ENCODE assay signal across 1 cellular context in genomic region chr3:194995334-194995733, GRCh38.
TF ChIP-seq lines count a peak whose summit lies in the region.

No MANE protein-coding gene starts in this region.

TF ChIP-seq in HepG2, 621 proteins besides CTCF, POLR2A, EP300 and RAD21 (continued from another document):
- TF ChIP-seq THAP9 (CRISPR knock-in tag; IDR thresholded peaks at IDR 0.05; ENCODE audit: borderline replicate concordance) = no peak
- no peak for TF ChIP-seq SATB2 (CRISPR knock-in tag; IDR thresholded peaks at IDR 0.05)
- no peak for TF ChIP-seq KLF6 (CRISPR knock-in tag; IDR thresholded peaks at IDR 0.05)
- TF ChIP-seq ELF3 (CRISPR knock-in tag; IDR thresholded peaks at IDR 0.05) = 0 out of 2 replicates have a peak, but pooled peaks have one; percentile 35
- TF ChIP-seq GATAD2A (CRISPR knock-in tag; IDR thresholded peaks at IDR 0.05) = peak; percentile 68
- no peak for TF ChIP-seq ZNF160 (CRISPR knock-in tag; IDR thresholded peaks at IDR 0.05)
- peak; percentile 16; the same call in 1 of the 2 replicates for TF ChIP-seq RXRA (CRISPR knock-in tag; IDR thresholded peaks at IDR 0.05)
- 0 out of 2 replicates have a peak, but pooled peaks have one; percentile 36 for TF ChIP-seq HDAC2 (CRISPR knock-in tag; IDR thresholded peaks at IDR 0.05)
- no peak for TF ChIP-seq ZNF225 (CRISPR knock-in tag; IDR thresholded peaks at IDR 0.05)
